In the genomic region with DNA sequence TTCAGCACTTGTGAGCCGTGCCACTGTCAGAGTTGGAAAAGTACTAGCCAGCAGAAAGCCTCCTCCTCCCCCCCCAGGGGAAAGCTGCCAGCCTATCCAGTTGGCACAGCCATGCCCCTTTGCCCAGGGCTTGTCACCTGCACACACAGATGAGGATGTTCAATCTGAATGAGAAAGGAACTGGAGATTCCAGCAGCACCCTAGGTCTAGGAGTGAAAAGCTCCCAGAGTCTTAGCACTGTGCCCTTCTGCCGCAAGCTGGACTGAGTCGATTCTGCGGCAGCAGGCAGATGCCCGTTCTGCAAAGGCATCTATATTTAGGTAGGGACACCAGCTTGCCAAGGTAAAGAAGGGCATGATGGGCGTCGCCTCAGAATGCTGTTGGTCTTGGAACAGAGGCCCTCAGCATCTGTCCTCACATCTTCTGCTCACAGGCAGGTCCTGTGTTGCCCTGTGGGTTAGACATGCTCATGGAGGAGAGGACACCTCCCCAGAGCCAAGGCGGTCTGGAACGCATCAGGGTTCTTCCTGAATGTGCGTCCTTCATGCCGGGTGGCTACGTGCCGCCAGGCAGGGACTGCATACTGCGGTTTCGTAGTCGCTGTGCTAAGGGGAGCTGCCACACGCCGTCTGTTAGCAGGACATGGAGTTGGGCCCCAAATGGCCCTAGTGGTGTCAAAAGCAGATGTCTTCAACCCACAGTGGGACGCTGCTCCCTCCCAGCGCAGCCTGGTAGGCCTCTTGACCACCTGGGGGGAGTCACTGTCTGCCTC, we compare ENCODE assay signal across 23 cellular contexts.
A peak's percentile ranks its signal among the peaks of the same experiment; 100 is the strongest.
DNase-seq lines count a peak whose midpoint lies in the region; ATAC-seq and TF ChIP-seq lines count a peak whose summit lies in the region.
"Had no signal": no experiment of that assay in that cellular context is flagged by ENCODE, and none has a peak within 500 bp of the region (broad histone marks: within the 10 kb centered on the region; RNA-seq: fewer than 3 reads in every experiment).

No MANE protein-coding gene starts in this region.

- H3K36me3 ChIP-seq in mucosa of descending colon (ENCODE audit: low read depth) (no peaks in the 10 kb centered on the region), suprapubic skin (no peaks in the 10 kb centered on the region), Caco-2 (ENCODE audit: control insufficient read depth, insufficient read depth, low read length) (no peaks in the 10 kb centered on the region; the same call in 1 of the 2 replicates)
- H3K36me3 ChIP-seq: breast epithelium, gastroesophageal sphincter, uterus had no signal

- no peak for TF ChIP-seq EP300 in suprapubic skin (IDR thresholded peaks at IDR 0.05)

- H3K27me3 Mint-ChIP-seq in Caco-2 (ENCODE audit: insufficient read depth, unreplicated experiment) = no peaks in the 10 kb centered on the region
- H3K27me3 Mint-ChIP-seq: activated naive CD8-positive, alpha-beta T cell treated with anti-CD3 and anti-CD28 coated beads, Interleukin-2, amount 10 ng/mL, durations not matched to agents 7 days and 5 days; stimulated activated naive CD8-positive, alpha-beta T cell treated with anti-CD3 and anti-CD28 coated beads, Interleukin-15, Interleukin-2, amounts not matched to agents 100 ng/mL and 50 ng/mL, for 24 hours had no signal

- no peaks in the 10 kb centered on the region for H3K36me3 Mint-ChIP-seq in Caco-2 (ENCODE audit: insufficient read depth, unreplicated experiment)
- H3K36me3 Mint-ChIP-seq: activated naive CD8-positive, alpha-beta T cell treated with anti-CD3 and anti-CD28 coated beads, Interleukin-2, amount 10 ng/mL, durations not matched to agents 7 days and 5 days had no signal

- POLR2A ChIA-PET in Caco-2 (lab: Charles Lee) = no interaction called here

- no TSS peak for BruUV-seq in Caco-2 (replicated peaks; lab: Mats Ljungman, UMichigan)

- peak; percentile 10 for DNase-seq in NCI-H1694 treated with DMSO at 0.1 percent for 48 hours (lab: John Stamatoyannopoulos, UW)
- no peak for DNase-seq in NCI-H1694 (lab: John Stamatoyannopoulos, UW)
- no peak for DNase-seq in coronary artery (ENCODE audit: low spot score)
- DNase-seq in mucosa of descending colon = no peak
- peak in 1 of 2 donors; percentile 63 for DNase-seq in suprapubic skin (ENCODE audit: low spot score in 2 of 2)
- no peak for DNase-seq in NCI-H82 (lab: John Stamatoyannopoulos, UW)
- DNase-seq in Caco-2 = no peak
- DNase-seq in T1000 (lab: John Stamatoyannopoulos, UW) = no peak
- DNase-seq: activated CD4-positive, CD25-positive, alpha-beta regulatory T cell treated with anti-CD3 and anti-CD28 coated beads, Interleukin-2, amount 50 U/mL, for 72 hours; activated naive CD8-positive, alpha-beta T cell treated with anti-CD3 and anti-CD28 coated beads, Interleukin-2, amount 10 ng/mL, durations not matched to agents 7 days and 5 days; left colon; NCI-H1417; NCI-H2171; NCI-H526; OCI-M1; stimulated activated CD4-positive, alpha-beta T cell treated with anti-CD3 and anti-CD28 coated beads, Interleukin-2, amount 100 ng/mL, for 48 hours; T-helper 9 cell; uterus had no signal

- WGBS in suprapubic skin = 45% methylated on average over 15 of the region's 20 CpGs

- no peak overlapping the region for H3K4me3 Mint-ChIP-seq in Caco-2 (ENCODE audit: unreplicated experiment)
- H3K4me3 Mint-ChIP-seq: activated naive CD8-positive, alpha-beta T cell treated with anti-CD3 and anti-CD28 coated beads, Interleukin-2, amount 10 ng/mL, durations not matched to agents 7 days and 5 days; activated T-helper 1 cell treated with anti-CD3 and anti-CD28 coated beads, Interleukin-12 subunit alpha, Interleukin-12 subunit beta, Interleukin-2, Interleukin-4 antibody, amounts not matched to agents 30 ng/mL and 10 ng/mL and 1 ng/mL, durations not matched to agents 14 hours and 24 hours and 36 hours; GM23338; stimulated activated naive CD8-positive, alpha-beta T cell treated with anti-CD3 and anti-CD28 coated beads, Interleukin-15, Interleukin-2, amounts not matched to agents 100 ng/mL and 50 ng/mL, for 24 hours had no signal

- H3K27ac ChIP-seq in coronary artery (peak overlapping the region; percentile 49 to 75), suprapubic skin (peak overlapping the region; percentile 71)
- H3K27ac ChIP-seq: gastroesophageal sphincter, uterus had no signal

- TF ChIP-seq POLR2A in suprapubic skin (IDR thresholded peaks at IDR 0.05) = no peak

- peak; percentile 18 for ATAC-seq in mucosa of descending colon
- ATAC-seq: gastroesophageal sphincter, left colon had no signal

- intact Hi-C loops in mucosa of descending colon (cut with DNase I, micrococcal nuclease) (no loop called here), Caco-2 (cut with micrococcal nuclease; ENCODE audit: unreplicated experiment) (loop anchor here (10.0 kb wide), 1 partner anchor 149 kb away; no protein-coding TSS in a partner anchor)

- H3K27me3 ChIP-seq in suprapubic skin (no peaks in the 10 kb centered on the region), Caco-2 (replicated peaks; ENCODE audit: control insufficient read depth, insufficient read depth, low read length) (no peaks in the 10 kb centered on the region)
- H3K27me3 ChIP-seq: breast epithelium, gastroesophageal sphincter, uterus had no signal

- H3K27ac Mint-ChIP-seq in Caco-2 (ENCODE audit: unreplicated experiment) = no peak overlapping the region
- H3K27ac Mint-ChIP-seq: activated naive CD8-positive, alpha-beta T cell treated with anti-CD3 and anti-CD28 coated beads, Interleukin-2, amount 10 ng/mL, durations not matched to agents 7 days and 5 days; activated T-helper 1 cell treated with anti-CD3 and anti-CD28 coated beads, Interleukin-12 subunit alpha, Interleukin-12 subunit beta, Interleukin-2, Interleukin-4 antibody, amounts not matched to agents 30 ng/mL and 10 ng/mL and 1 ng/mL, durations not matched to agents 14 hours and 24 hours and 36 hours; GM23338; stimulated activated naive CD8-positive, alpha-beta T cell treated with anti-CD3 and anti-CD28 coated beads, Interleukin-15, Interleukin-2, amounts not matched to agents 100 ng/mL and 50 ng/mL, for 24 hours had no signal

- CTCF ChIA-PET in Caco-2 (lab: Charles Lee) = no interaction called here

- H3K4me1 Mint-ChIP-seq in Caco-2 (ENCODE audit: low read depth, unreplicated experiment) = no peaks in the 10 kb centered on the region
- H3K4me1 Mint-ChIP-seq: activated naive CD8-positive, alpha-beta T cell treated with anti-CD3 and anti-CD28 coated beads, Interleukin-2, amount 10 ng/mL, durations not matched to agents 7 days and 5 days; GM23338 had no signal

- peak overlapping the region; percentile 27 for H3K4me3 ChIP-seq in coronary artery
- H3K4me3 ChIP-seq in mucosa of descending colon = no peak overlapping the region
- no peak overlapping the region for H3K4me3 ChIP-seq in suprapubic skin
- H3K4me3 ChIP-seq in Caco-2 (ENCODE audit: low read depth, low read length) = no peak overlapping the region
- H3K4me3 ChIP-seq: breast epithelium, gastroesophageal sphincter, GM23338, uterus had no signal

- H3K9me3 Mint-ChIP-seq in Caco-2 (ENCODE audit: unreplicated experiment) = no peaks in the 10 kb centered on the region
- H3K9me3 Mint-ChIP-seq: activated naive CD8-positive, alpha-beta T cell treated with anti-CD3 and anti-CD28 coated beads, Interleukin-2, amount 10 ng/mL, durations not matched to agents 7 days and 5 days; activated T-helper 1 cell treated with anti-CD3 and anti-CD28 coated beads, Interleukin-12 subunit alpha, Interleukin-12 subunit beta, Interleukin-2, Interleukin-4 antibody, amounts not matched to agents 30 ng/mL and 10 ng/mL and 1 ng/mL, durations not matched to agents 14 hours and 24 hours and 36 hours; GM23338; stimulated activated naive CD8-positive, alpha-beta T cell treated with anti-CD3 and anti-CD28 coated beads, Interleukin-15, Interleukin-2, amounts not matched to agents 100 ng/mL and 50 ng/mL, for 24 hours had no signal

- no peak for TF ChIP-seq CTCF in coronary artery (IDR thresholded peaks at IDR 0.05)
- no peak for TF ChIP-seq CTCF in mucosa of descending colon (IDR thresholded peaks at IDR 0.05)
- TF ChIP-seq CTCF in suprapubic skin (IDR thresholded peaks at IDR 0.05) = no peak
- no peak for TF ChIP-seq CTCF in Caco-2 (IDR thresholded peaks at IDR 0.05; ENCODE audit: insufficient read depth in 1 of 2, low read depth in 1 of 2, low read length in 1 of 2, severe bottlenecking in 1 of 2, unreplicated experiment in 1 of 2)

- H3K9me3 ChIP-seq in mucosa of descending colon (no peaks in the 10 kb centered on the region), suprapubic skin (no peaks in the 10 kb centered on the region), Caco-2 (no peaks in the 10 kb centered on the region)
- H3K9me3 ChIP-seq: breast epithelium, gastroesophageal sphincter, uterus had no signal

- no peaks in the 10 kb centered on the region for H3K4me1 ChIP-seq in mucosa of descending colon (ENCODE audit: low read depth)
- H3K4me1 ChIP-seq in suprapubic skin = peaks cover 37% of the 10 kb centered on the region
- H3K4me1 ChIP-seq in Caco-2 = no peaks in the 10 kb centered on the region
- H3K4me1 ChIP-seq: uterus had no signal
